Comparison of ENCODE assay signal across 12 cellular contexts in the genomic region with DNA sequence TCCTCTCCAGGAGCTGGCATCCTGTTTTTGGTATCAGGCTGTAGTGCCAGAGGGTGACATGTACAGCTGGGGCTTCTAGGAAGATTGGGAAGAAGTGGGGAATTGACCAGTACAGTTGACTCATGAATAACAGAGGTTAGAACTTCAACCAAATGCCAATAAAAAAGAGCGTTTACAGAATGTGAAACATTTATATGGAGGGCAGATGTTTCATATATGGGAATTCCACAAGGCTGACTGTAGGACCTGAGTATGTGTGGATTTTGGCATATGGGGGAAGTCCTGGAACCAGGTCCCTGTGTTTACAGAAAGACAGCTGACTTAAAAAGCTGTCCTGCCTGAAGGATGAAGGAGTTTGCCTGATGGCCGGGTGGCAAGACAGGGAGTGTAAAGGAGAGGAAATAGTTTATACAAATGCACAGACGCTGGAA. TPM values are rescaled to one million over a fixed set of nuclear protein-coding genes. Genes with fewer than 3 reads are reported as not detected.
DNase-seq lines count a peak whose midpoint lies in the region; ATAC-seq, FAIRE-seq and TF ChIP-seq lines count a peak whose summit lies in the region.
"Had no signal": no experiment of that assay in that cellular context is flagged by ENCODE, and none has a peak within 500 bp of the region (broad histone marks: within the 10 kb centered on the region; RNA-seq: fewer than 3 reads in every experiment).

No MANE protein-coding gene starts in this region.

- H3K23ac ChIP-seq in mesenchymal stem cell (ENCODE audit: low read length in 2 of 2), result no peak overlapping the region

- WGBS in mesenchymal stem cell, result 12% methylated on average over 3 of the region's 3 CpGs
- 62 to 70% (median 63%) methylated on average over 3 of the region's 3 CpGs for WGBS in psoas muscle, 3 donors
- WGBS in stomach, 5 donors, result 61 to 72% (median 66%) methylated on average over 3 of the region's 3 CpGs

- peaks cover 8 to 40% of the 10 kb centered on the region in 2 experiments for H3K36me3 ChIP-seq in mesenchymal stem cell (ENCODE audit: control insufficient read depth in 1 of 2, insufficient read depth in 2 of 2, low read depth in 1 of 2, low read length in 2 of 2)
- peaks cover 3 to 37% of the 10 kb centered on the region in 2 donors for H3K36me3 ChIP-seq in psoas muscle (ENCODE audit: insufficient read depth in 1 of 2, low read depth in 1 of 2)
- H3K36me3 ChIP-seq in stomach, result peaks cover 29 to 43% (median 38%) of the 10 kb centered on the region in 4 donors
- H3K36me3 ChIP-seq: uterus had no signal

- H3K27ac ChIP-seq in mesenchymal stem cell (ENCODE audit: low read length, poor library complexity, severe bottlenecking) (peak overlapping the region; percentile 18), psoas muscle (no peak overlapping the region), stomach (peak overlapping the region in 1 of 5 donors; percentile 17)
- H3K27ac ChIP-seq: neutrophil, uterus had no signal

- TF ChIP-seq CTCF in psoas muscle (IDR thresholded peaks at IDR 0.05), result no peak
- TF ChIP-seq CTCF in stomach (IDR thresholded peaks at IDR 0.05), result no peak

- H3K4me3 ChIP-seq in mesenchymal stem cell (ENCODE audit: insufficient read depth in 1 of 2, low read depth in 1 of 2, low read length in 2 of 2) (no peak overlapping the region), psoas muscle (no peak overlapping the region), stomach (no peak overlapping the region)
- H3K4me3 ChIP-seq: uterus had no signal

- no peak overlapping the region for H2BK5ac ChIP-seq in mesenchymal stem cell (ENCODE audit: low read depth, low read length, poor library complexity, severe bottlenecking)

- TF ChIP-seq EP300 in stomach (IDR thresholded peaks at IDR 0.05), result no peak

- no peak overlapping the region for H4K8ac ChIP-seq in mesenchymal stem cell (ENCODE audit: low read length)

- intact Hi-C loops in psoas muscle (cut with DNase I), result no loop called here
- intact Hi-C loops in stomach (cut with DNase I; ENCODE audit: low total_unique reads), result no loop called here

- no peak overlapping the region for H2BK12ac ChIP-seq in mesenchymal stem cell (ENCODE audit: low read length in 2 of 2)

- H2BK15ac ChIP-seq in mesenchymal stem cell (ENCODE audit: low read depth, poor library complexity, severe bottlenecking), result no peak overlapping the region

- no peak for TF ChIP-seq POLR2A in H54 (IDR thresholded peaks at IDR 0.05; ENCODE audit: low read depth, low read length)
- TF ChIP-seq POLR2A in stomach (IDR thresholded peaks at IDR 0.05), result no peak

- peaks cover 13% of the 10 kb centered on the region for H3K4me1 ChIP-seq in mesenchymal stem cell (ENCODE audit: control insufficient read depth, insufficient read depth, low read depth, low read length)
- H3K4me1 ChIP-seq in psoas muscle, result peaks cover 36% of the 10 kb centered on the region
- H3K4me1 ChIP-seq in stomach, result peaks cover 31 to 57% (median 45%) of the 10 kb centered on the region in 4 donors
- H3K4me1 ChIP-seq: uterus had no signal

- in situ Hi-C loops in G401 (cut with HindIII; ENCODE audit: low sequenced_read_pairs), result no loop called here

- FAIRE-seq in H54 (lab: Jason Lieb, UNC), result peak; percentile 84

- H3K79me1 ChIP-seq in mesenchymal stem cell (replicated peaks; ENCODE audit: low read length, poor library complexity, severe bottlenecking), result peaks cover 17% of the 10 kb centered on the region

- H3K9ac ChIP-seq in mesenchymal stem cell (ENCODE audit: low read length), result peak overlapping the region; percentile 41

- H3K18ac ChIP-seq in mesenchymal stem cell (ENCODE audit: low read depth in 1 of 2, low read length in 2 of 2), result no peak overlapping the region

- H2AK5ac ChIP-seq in mesenchymal stem cell (ENCODE audit: low read length, severe bottlenecking), result no peak overlapping the region

- no peak overlapping the region for H2BK120ac ChIP-seq in mesenchymal stem cell (ENCODE audit: low read depth, low read length)

- DNase-seq in AG20443 (ENCODE audit: low spot score) (peak; percentile 56), H54 (ENCODE audit: insufficient read length, low spot score) (peak; percentile 41), amniotic epithelial cell (ENCODE audit: low read depth) (peak; percentile 56), mesenchymal stem cell (peak; percentile 77), G401 (ENCODE audit: low spot score) (no peak), psoas muscle (no peak), NCI-H2081 treated with DMSO at 0.1 percent for 48 hours (lab: John Stamatoyannopoulos, UW) (no peak), stomach (no peak)
- DNase-seq: GF-D8, NCI-H2171 treated with DMSO at 0.1 percent for 48 hours, uterus had no signal

- no peak for ATAC-seq in psoas muscle

- H2AFZ ChIP-seq in mesenchymal stem cell (ENCODE audit: low read depth, low read length), result no peak overlapping the region

- no peak overlapping the region for H4K91ac ChIP-seq in mesenchymal stem cell (ENCODE audit: low read length)

- H3K9me3 ChIP-seq in mesenchymal stem cell (ENCODE audit: control insufficient read depth, low read length) (no peaks in the 10 kb centered on the region), psoas muscle (no peaks in the 10 kb centered on the region), stomach (no peaks in the 10 kb centered on the region)
- H3K9me3 ChIP-seq: neutrophil, uterus had no signal

- no peaks in the 10 kb centered on the region for H3K27me3 ChIP-seq in mesenchymal stem cell (ENCODE audit: control insufficient read depth in 1 of 2, insufficient read depth in 1 of 2, low read length in 2 of 2)
- no peaks in the 10 kb centered on the region for H3K27me3 ChIP-seq in psoas muscle (ENCODE audit: insufficient read depth in 3 of 3, low read length in 2 of 3)
- H3K27me3 ChIP-seq in stomach, result no peaks in the 10 kb centered on the region
- H3K27me3 ChIP-seq: neutrophil, uterus had no signal

- no peak overlapping the region for H3K4me2 ChIP-seq in mesenchymal stem cell (ENCODE audit: low read length, poor library complexity, severe bottlenecking)

- H3K4ac ChIP-seq in mesenchymal stem cell (ENCODE audit: low read depth in 1 of 2, low read length in 2 of 2), result no peak overlapping the region

- H3K14ac ChIP-seq in mesenchymal stem cell (ENCODE audit: low read length in 2 of 2), result no peak overlapping the region

RNA-seq across cellular contexts. Expression of a gene that starts 5.2 kb away (rescaled TPM):
- 26.3 TPM for polyA plus RNA-seq in mesenchymal stem cell (2013, experiment 1 of 2)
- 26.1 TPM for polyA plus RNA-seq in mesenchymal stem cell (2013, experiment 2 of 2)
- 8.6 and 18.0 TPM in 2 replicates for total RNA-seq in G401 (2014; rRNA removed; shearing (Covaris generic))
- total RNA-seq in psoas muscle (10 to 100 TPM; 11.6 to 14.8 (median 13.0) TPM), stomach (10 to 100 TPM in 3 of 5 donors, 1 to 10 TPM in 2; 1.7 to 40.6 (median 12.8) TPM)
- polyA plus RNA-seq in psoas muscle (10 to 100 TPM in 1 of 3 donors, 1 to 10 TPM in 2; 4.7 to 11.7 (median 9.6) TPM), stomach (1 to 10 TPM; 3.8 to 6.3 (median 6.0) TPM)

RNA-seq across cellular contexts. Expression of a gene that starts 38.1 kb away (rescaled TPM):
- polyA plus RNA-seq in mesenchymal stem cell (2013, experiment 1 of 2), result 66.0 TPM
- polyA plus RNA-seq in mesenchymal stem cell (2013, experiment 2 of 2), result 65.6 TPM
- total RNA-seq in G401 (2014; rRNA removed; shearing (Covaris generic)), result 8.2 and 28.3 TPM in 2 replicates
- total RNA-seq in psoas muscle (10 to 100 TPM; 15.1 to 20.0 (median 18.0) TPM), stomach (100 to 1,000 TPM in 1 of 5 donors, 10 to 100 TPM in 4; 20.4 to 186 (median 43.0) TPM)
- polyA plus RNA-seq in psoas muscle (10 to 100 TPM; 26.1 to 33.6 (median 29.4) TPM), stomach (100 to 1,000 TPM in 1 of 3 donors, 10 to 100 TPM in 2; 39.5 to 136 (median 43.7) TPM)

Comparison
In these comparisons a context has a peak if more than half of its experiments do, and no peak if none do; other contexts are left out.
1. DNase-seq: peak in AG20443 (single experiment), H54 (single experiment), amniotic epithelial cell (single experiment) and mesenchymal stem cell (single experiment); none in G401 (single experiment), psoas muscle (0 of 2), NCI-H2081 treated with DMSO at 0.1 percent for 48 hours (single experiment) and stomach (single experiment).